ENCODE assay signal across 14 cellular contexts in genomic region chr2:85175369-85176299, GRCh38. TPM values are rescaled to one million over a fixed set of nuclear protein-coding genes. Genes with fewer than 3 reads are reported as not detected.
DNase-seq lines count a peak whose midpoint lies in the region; ATAC-seq and TF ChIP-seq lines count a peak whose summit lies in the region.
"Had no signal": no experiment of that assay in that cellular context is flagged by ENCODE, and none has a peak within 500 bp of the region (broad histone marks: within the 10 kb centered on the region; RNA-seq: fewer than 3 reads in every experiment).

No MANE protein-coding gene starts in this region.

- peak overlapping the region; percentile 8 for H3K27ac ChIP-seq in osteoblast (ENCODE audit: low read depth, low read length)
- H3K27ac ChIP-seq: testis had no signal

- H3K4me2 ChIP-seq in osteoblast (ENCODE audit: insufficient read depth, low read length), result peak overlapping the region; percentile 6

- H3K79me2 ChIP-seq in osteoblast (ENCODE audit: insufficient read depth, low read length), result peaks cover 52% of the 10 kb centered on the region

- H2AFZ ChIP-seq in osteoblast (ENCODE audit: low read length), result no peak overlapping the region

- no peaks in the 10 kb centered on the region for H3K36me3 Mint-ChIP-seq in stimulated activated effector memory CD8-positive, alpha-beta T cell treated with anti-CD3 and anti-CD28 coated beads, Interleukin-12 subunit alpha, Interleukin-12 subunit beta, amount 100 ng/mL, for 72 hours

- ATAC-seq in stimulated activated effector memory CD8-positive, alpha-beta T cell treated with anti-CD3 and anti-CD28 coated beads, Interleukin-12 subunit alpha, Interleukin-12 subunit beta, amount 100 ng/mL, for 72 hours, result no peak
- ATAC-seq in HG03097 (IDR thresholded peaks at IDR 0.05; ENCODE audit: low FRiP score, unreplicated experiment), result no peak
- ATAC-seq: activated T-cell treated with anti-CD3 and anti-CD28 coated beads, Interleukin-2, amount 50 U/mL, for 72 hours had no signal

- no peaks in the 10 kb centered on the region for H3K9me3 Mint-ChIP-seq in stimulated activated effector memory CD8-positive, alpha-beta T cell treated with anti-CD3 and anti-CD28 coated beads, Interleukin-12 subunit alpha, Interleukin-12 subunit beta, amount 100 ng/mL, for 72 hours
- H3K9me3 Mint-ChIP-seq: activated T-cell treated with anti-CD3 and anti-CD28 coated beads, Interleukin-2, amount 50 U/mL, for 72 hours had no signal

- DNase-seq in DMS53 (lab: John Stamatoyannopoulos, UW) (peak; percentile 46), NCI-H2107 treated with DMSO at 0.1 percent for 48 hours (lab: John Stamatoyannopoulos, UW; ENCODE audit: unreplicated experiment) (peak; percentile 70), fibroblast of villous mesenchyme (ENCODE audit: low read depth) (peak; percentile 41), osteoblast (ENCODE audit: insufficient read length, low spot score, missing footprints) (peak; percentile 91), SIG-M5 treated with dmso at 0.1 percent for 504 hours (lab: John Stamatoyannopoulos, UW; ENCODE audit: unreplicated experiment) (no peak), medulla oblongata (ENCODE audit: extremely low spot score) (no peak)
- DNase-seq in stimulated activated effector memory CD8-positive, alpha-beta T cell treated with anti-CD3 and anti-CD28 coated beads, Interleukin-12 subunit alpha, Interleukin-12 subunit beta, amount 100 ng/mL, for 72 hours (ENCODE audit: low spot score in 2 of 2), result no peak
- DNase-seq: activated T-cell treated with anti-CD3 and anti-CD28 coated beads, Interleukin-2, amount 50 U/mL, for 72 hours; COR-L47; NCI-H524 treated with DMSO at 0.1 percent for 48 hours; T-helper 2 cell; testis had no signal

- no peaks in the 10 kb centered on the region for H3K27me3 ChIP-seq in osteoblast (ENCODE audit: insufficient read depth, low read length)
- H3K27me3 ChIP-seq: testis had no signal

- H3K4me3 Mint-ChIP-seq in stimulated activated effector memory CD8-positive, alpha-beta T cell treated with anti-CD3 and anti-CD28 coated beads, Interleukin-12 subunit alpha, Interleukin-12 subunit beta, amount 100 ng/mL, for 72 hours, result no peak overlapping the region
- H3K4me3 Mint-ChIP-seq: activated T-cell treated with anti-CD3 and anti-CD28 coated beads, Interleukin-2, amount 50 U/mL, for 72 hours; dendritic cell treated with granulocyte-macrophage colony-stimulating factor and Interleukin-4, amounts not matched to agents 40 ng/mL and 50 ng/mL, for 4 days had no signal

- H3K36me3 ChIP-seq in osteoblast (ENCODE audit: insufficient read depth, low read length), result no peaks in the 10 kb centered on the region

- H3K4me1 Mint-ChIP-seq in stimulated activated effector memory CD8-positive, alpha-beta T cell treated with anti-CD3 and anti-CD28 coated beads, Interleukin-12 subunit alpha, Interleukin-12 subunit beta, amount 100 ng/mL, for 72 hours, result peaks cover 11% of the 10 kb centered on the region

- no peak overlapping the region for H3K4me3 ChIP-seq in fibroblast of villous mesenchyme (ENCODE audit: low read depth, low read length)
- no peak overlapping the region for H3K4me3 ChIP-seq in osteoblast (ENCODE audit: insufficient read depth, low read length)
- H3K4me3 ChIP-seq: testis had no signal

- H3K27ac Mint-ChIP-seq in stimulated activated effector memory CD8-positive, alpha-beta T cell treated with anti-CD3 and anti-CD28 coated beads, Interleukin-12 subunit alpha, Interleukin-12 subunit beta, amount 100 ng/mL, for 72 hours, result no peak overlapping the region
- H3K27ac Mint-ChIP-seq: activated T-cell treated with anti-CD3 and anti-CD28 coated beads, Interleukin-2, amount 50 U/mL, for 72 hours; dendritic cell treated with granulocyte-macrophage colony-stimulating factor and Interleukin-4, amounts not matched to agents 40 ng/mL and 50 ng/mL, for 4 days had no signal

- H4K20me1 ChIP-seq in osteoblast (ENCODE audit: insufficient read depth, low read length), result peaks cover 35% of the 10 kb centered on the region

- TF ChIP-seq CTCF in fibroblast of villous mesenchyme (IDR thresholded peaks at IDR 0.05; ENCODE audit: insufficient read depth, low read depth, low read length) (no peak), osteoblast (IDR thresholded peaks at IDR 0.05; ENCODE audit: extremely low read depth, low read depth, low read length) (no peak)

- peaks cover 11% of the 10 kb centered on the region for H3K4me1 ChIP-seq in osteoblast (ENCODE audit: insufficient read depth, low read length)
- H3K4me1 ChIP-seq: testis had no signal

- H3K9me3 ChIP-seq in osteoblast (ENCODE audit: low read depth, low read length), result peaks cover 2% of the 10 kb centered on the region
- H3K9me3 ChIP-seq: testis had no signal

RNA-seq across cellular contexts. Expression of gene TCF7L1, which starts 42.4 kb away (rescaled TPM):
- total RNA-seq in fibroblast of villous mesenchyme (4.3 and 9.0 TPM in 2 replicates), osteoblast (2.5 and 2.7 TPM in 2 replicates)

Comparison
In these comparisons a context has a peak if more than half of its experiments do, and no peak if none do; other contexts are left out.
1. DNase-seq: peak in DMS53 (single experiment), NCI-H2107 treated with DMSO at 0.1 percent for 48 hours (single experiment), fibroblast of villous mesenchyme (single experiment) and osteoblast (single experiment); none in stimulated activated effector memory CD8-positive, alpha-beta T cell treated with anti-CD3 and anti-CD28 coated beads, Interleukin-12 subunit alpha, Interleukin-12 subunit beta, amount 100 ng/mL, for 72 hours (0 of 2), SIG-M5 treated with dmso at 0.1 percent for 504 hours (single experiment) and medulla oblongata (single experiment).